8 cellular contexts compared by ENCODE assay signal in the genomic region with DNA sequence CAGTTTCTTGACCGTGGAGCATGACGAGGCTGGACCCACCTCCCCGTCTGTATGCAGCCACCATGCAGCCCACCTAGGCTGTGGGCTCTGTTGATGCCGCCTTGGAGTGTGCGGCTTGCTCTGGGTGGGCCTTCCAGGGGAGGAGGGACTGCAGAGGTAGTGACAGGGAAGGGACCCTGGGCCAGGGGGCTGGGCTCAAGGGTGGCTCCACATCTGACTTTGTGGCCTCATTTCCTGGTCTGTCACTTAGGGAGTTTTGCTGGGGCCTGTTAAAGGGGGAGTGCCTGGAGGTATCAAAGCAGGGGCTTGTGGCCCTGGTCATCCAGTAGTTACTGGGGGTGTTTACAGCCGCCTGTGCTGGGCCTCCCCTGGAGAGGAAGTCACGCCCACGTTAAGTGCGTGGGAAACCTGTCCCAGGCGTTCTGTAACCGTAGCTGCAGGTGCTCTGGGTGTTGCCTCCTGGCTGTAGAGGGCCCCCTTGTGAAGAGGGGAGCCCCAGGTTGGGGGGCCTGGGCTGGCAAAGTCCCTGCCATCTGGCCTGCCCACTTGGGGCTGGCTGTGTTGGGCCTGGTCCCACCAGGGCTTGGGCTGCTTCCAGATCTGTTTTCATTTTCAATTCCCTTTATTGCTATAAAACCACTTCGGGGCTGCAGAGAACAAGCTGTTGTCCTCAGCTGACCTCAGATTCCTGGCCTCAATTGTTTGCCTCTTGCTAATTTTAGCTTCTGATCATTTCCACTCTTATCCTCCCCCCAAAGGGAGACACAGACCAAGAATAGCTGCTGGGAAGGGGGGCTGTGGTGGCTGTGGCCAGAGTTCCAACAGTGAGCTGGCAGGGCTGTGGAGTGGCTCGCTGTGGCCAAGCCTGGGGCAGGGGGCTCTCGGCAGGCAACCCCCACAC. TPM values are rescaled to one million over a fixed set of nuclear protein-coding genes. Genes with fewer than 3 reads are reported as not detected.
DNase-seq lines count a peak whose midpoint lies in the region; ATAC-seq and TF ChIP-seq lines count a peak whose summit lies in the region.

No MANE protein-coding gene starts in this region.

- ATAC-seq in HG02588 (IDR thresholded peaks at IDR 0.05; ENCODE audit: unreplicated experiment) = peak; percentile 74
- ATAC-seq in activated CD8-positive, alpha-beta T cell treated with anti-CD3 and anti-CD28 coated beads for 36 hours = peak; percentile 62

- peak; percentile 50 for DNase-seq in activated T-cell treated with anti-CD3 and anti-CD28 coated beads for 4 hours
- no peak for DNase-seq in activated T-cell treated with anti-CD3 and anti-CD28 coated beads, Interleukin-2, amount 50 U/mL, for 1 hour
- DNase-seq in NCI-H1092 treated with DMSO at 0.1 percent for 48 hours (lab: John Stamatoyannopoulos, UW) = peak; percentile 75
- peak; percentile 84 for DNase-seq in activated CD8-positive, alpha-beta T cell treated with anti-CD3 and anti-CD28 coated beads for 36 hours
- DNase-seq in fibroblast of peridontal ligament (ENCODE audit: extremely low read depth) = peak; percentile 96
- DNase-seq in non-pigmented ciliary epithelial cell (ENCODE audit: low read depth) = peak; percentile 47
- DNase-seq in posterior vena cava (ENCODE audit: low spot score) = no peak

- no peak for TF ChIP-seq CTCF in activated CD8-positive, alpha-beta T cell treated with anti-CD3 and anti-CD28 coated beads for 36 hours (IDR thresholded peaks at IDR 0.05)

- POLR2A ChIA-PET in activated CD8-positive, alpha-beta T cell treated with anti-CD3 and anti-CD28 coated beads for 36 hours (lab: Charles Lee) = interaction anchor here (0.9 to 18.7 kb wide), 9 partner anchors 7 to 133 kb away, joined by 3 to 444 read pairs (median 6); a partner anchor contains a TSS

- H3K4me3 Mint-ChIP-seq in activated CD8-positive, alpha-beta T cell treated with anti-CD3 and anti-CD28 coated beads for 36 hours = peak overlapping the region; percentile 59

- intact Hi-C loops in activated CD8-positive, alpha-beta T cell treated with anti-CD3 and anti-CD28 coated beads for 36 hours (cut with micrococcal nuclease) = loop anchor here (5.0 kb wide), 1 partner anchor 51 kb away; no protein-coding TSS in a partner anchor
- intact Hi-C loops in posterior vena cava (cut with DNase I) = no loop called here

- no peaks in the 10 kb centered on the region for H3K27me3 Mint-ChIP-seq in activated CD8-positive, alpha-beta T cell treated with anti-CD3 and anti-CD28 coated beads for 36 hours

- H3K9me3 Mint-ChIP-seq in activated CD8-positive, alpha-beta T cell treated with anti-CD3 and anti-CD28 coated beads for 36 hours = peaks cover 5% of the 10 kb centered on the region

- peaks cover 96% of the 10 kb centered on the region for H3K4me1 Mint-ChIP-seq in activated CD8-positive, alpha-beta T cell treated with anti-CD3 and anti-CD28 coated beads for 36 hours (ENCODE audit: low read depth)

- CTCF ChIA-PET in activated CD8-positive, alpha-beta T cell treated with anti-CD3 and anti-CD28 coated beads for 36 hours (lab: Charles Lee) = interaction anchor here (0.7 to 2.4 kb wide), 6 partner anchors 11 to 135 kb away, joined by 3 to 6 read pairs (median 5); no protein-coding TSS in a partner anchor

- peaks cover 82% of the 10 kb centered on the region for H3K36me3 Mint-ChIP-seq in activated CD8-positive, alpha-beta T cell treated with anti-CD3 and anti-CD28 coated beads for 36 hours (ENCODE audit: low read depth)

- peak overlapping the region; percentile 99 for H3K27ac Mint-ChIP-seq in activated CD8-positive, alpha-beta T cell treated with anti-CD3 and anti-CD28 coated beads for 36 hours

RNA-seq across cellular contexts. Expression of a gene that starts 26.5 kb away (rescaled TPM):
- total RNA-seq in activated CD8-positive, alpha-beta T cell treated with anti-CD3 and anti-CD28 coated beads for 36 hours = 100 to 1,000 TPM; 163 to 175 TPM
- total RNA-seq in posterior vena cava = 10 to 100 TPM; 49.6 to 97.8 TPM

Comparison
In these comparisons a context has a peak if more than half of its experiments do, and no peak if none do; other contexts are left out.
1. DNase-seq: peak in activated T-cell treated with anti-CD3 and anti-CD28 coated beads for 4 hours (single experiment), NCI-H1092 treated with DMSO at 0.1 percent for 48 hours (single experiment), activated CD8-positive, alpha-beta T cell treated with anti-CD3 and anti-CD28 coated beads for 36 hours (single experiment), fibroblast of peridontal ligament (single experiment) and non-pigmented ciliary epithelial cell (single experiment); none in activated T-cell treated with anti-CD3 and anti-CD28 coated beads, Interleukin-2, amount 50 U/mL, for 1 hour (single experiment) and posterior vena cava (single experiment).